Comparison of ENCODE assay signal across 15 cellular contexts in the genomic region with DNA sequence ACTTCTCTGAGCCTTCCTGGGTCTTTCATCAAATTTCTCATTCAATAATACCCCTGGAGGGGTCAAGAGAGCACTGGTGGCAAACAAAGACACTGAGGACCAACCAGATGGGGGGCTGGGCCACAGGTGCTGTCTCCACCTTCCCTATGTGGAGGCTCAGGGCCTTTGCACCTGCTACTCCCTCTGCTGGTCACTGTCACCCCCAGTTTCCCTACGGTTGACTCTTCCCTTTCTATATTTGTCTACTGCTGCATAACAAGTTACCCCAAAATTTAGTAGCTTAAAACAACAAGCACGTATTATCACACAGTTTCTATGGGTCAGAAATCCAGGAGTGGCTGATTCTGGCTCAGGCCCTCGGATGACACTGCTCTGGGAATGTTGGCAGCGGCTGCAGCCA.
DNase-seq lines count a peak whose midpoint lies in the region; ATAC-seq and TF ChIP-seq lines count a peak whose summit lies in the region.
"Had no signal": no experiment of that assay in that cellular context is flagged by ENCODE, and none has a peak within 500 bp of the region (broad histone marks: within the 10 kb centered on the region; RNA-seq: fewer than 3 reads in every experiment).

No MANE protein-coding gene starts in this region.

- no peak for TF ChIP-seq POLR2A in body of pancreas (IDR thresholded peaks at IDR 0.05)

- no peak for ATAC-seq in body of pancreas
- ATAC-seq: activated T-cell treated with anti-CD3 and anti-CD28 coated beads, Interleukin-2, amount 50 U/mL, for 4 hours had no signal

- H3K9me3 ChIP-seq in body of pancreas, result no peaks in the 10 kb centered on the region

- no peak overlapping the region for H3K4me3 Mint-ChIP-seq in activated naive CD8-positive, alpha-beta T cell treated with anti-CD3 and anti-CD28 coated beads for 36 hours
- H3K4me3 Mint-ChIP-seq in osteocyte (ENCODE audit: unreplicated experiment) (no peak overlapping the region), immature natural killer cell (peak overlapping the region in 1 of 5 donors; percentile 27)
- H3K4me3 Mint-ChIP-seq: activated T-cell treated with anti-CD3 and anti-CD28 coated beads, Interleukin-2, amount 50 U/mL, for 4 hours; CD4-positive, alpha-beta memory T cell; memory B cell had no signal

- no peaks in the 10 kb centered on the region for H3K27me3 Mint-ChIP-seq in activated naive CD8-positive, alpha-beta T cell treated with anti-CD3 and anti-CD28 coated beads for 36 hours
- H3K27me3 Mint-ChIP-seq in osteocyte (ENCODE audit: unreplicated experiment), result peaks cover 14% of the 10 kb centered on the region
- H3K27me3 Mint-ChIP-seq in immature natural killer cell (ENCODE audit: low read depth in 3 of 3), result peaks cover 30 to 37% (median 32%) of the 10 kb centered on the region in 3 donors
- H3K27me3 Mint-ChIP-seq: CD4-positive, alpha-beta memory T cell; memory B cell had no signal

- intact Hi-C loops in body of pancreas (cut with DNase I), result no loop called here

- peaks cover 10% of the 10 kb centered on the region for H3K4me1 Mint-ChIP-seq in activated naive CD8-positive, alpha-beta T cell treated with anti-CD3 and anti-CD28 coated beads for 36 hours
- H3K4me1 Mint-ChIP-seq in osteocyte (ENCODE audit: unreplicated experiment) (no peaks in the 10 kb centered on the region), immature natural killer cell (peaks cover 46 to 52% of the 10 kb centered on the region in 2 donors)

- no peaks in the 10 kb centered on the region for H3K9me3 Mint-ChIP-seq in activated naive CD8-positive, alpha-beta T cell treated with anti-CD3 and anti-CD28 coated beads for 36 hours
- H3K9me3 Mint-ChIP-seq in osteocyte (ENCODE audit: unreplicated experiment), result no peaks in the 10 kb centered on the region
- no peaks in the 10 kb centered on the region for H3K9me3 Mint-ChIP-seq in immature natural killer cell
- H3K9me3 Mint-ChIP-seq: activated T-cell treated with anti-CD3 and anti-CD28 coated beads, Interleukin-2, amount 50 U/mL, for 4 hours; CD4-positive, alpha-beta memory T cell; memory B cell had no signal

- H3K27ac ChIP-seq in body of pancreas, result no peak overlapping the region
- H3K27ac ChIP-seq: GM23248 had no signal

- WGBS in body of pancreas, 2 donors, result 89 to 91% methylated on average over 3 to 4 of the region's 4 CpGs

- H3K36me3 ChIP-seq in body of pancreas (replicated peaks in 1 of 2; ENCODE audit: insufficient read depth in 1 of 2, low read depth in 2 of 2), result no peaks in the 10 kb centered on the region

- no peaks in the 10 kb centered on the region for H3K4me1 ChIP-seq in body of pancreas

- no peaks in the 10 kb centered on the region for H3K36me3 Mint-ChIP-seq in activated naive CD8-positive, alpha-beta T cell treated with anti-CD3 and anti-CD28 coated beads for 36 hours
- H3K36me3 Mint-ChIP-seq in osteocyte (ENCODE audit: unreplicated experiment) (no peaks in the 10 kb centered on the region), immature natural killer cell (peaks cover 0 to 5% (median 0%) of the 10 kb centered on the region in 3 donors)
- H3K36me3 Mint-ChIP-seq: CD4-positive, alpha-beta memory T cell; memory B cell had no signal

- H3K4me3 ChIP-seq in LNCaP clone FGC (ENCODE audit: low read depth, low read length) (no peak overlapping the region), body of pancreas (no peak overlapping the region)
- H3K4me3 ChIP-seq: GM23248 had no signal

- peak; percentile 28 for DNase-seq in activated CD4-positive, CD25-positive, alpha-beta regulatory T cell treated with anti-CD3 and anti-CD28 coated beads, Interleukin-2, amount 50 U/mL, for 72 hours
- DNase-seq in activated CD4-positive, CD25-positive, alpha-beta regulatory T cell (lab: John Stamatoyannopoulos, UW), result no peak
- DNase-seq in LNCaP clone FGC (ENCODE audit: low read depth) (no peak), body of pancreas (no peak), osteocyte (ENCODE audit: extremely low spot score, unreplicated experiment) (no peak), immature natural killer cell (no peak)
- peak; percentile 18 for DNase-seq in activated naive CD8-positive, alpha-beta T cell treated with anti-CD3 and anti-CD28 coated beads for 36 hours
- peak; percentile 22 for DNase-seq in stimulated activated CD4-positive, alpha-beta T cell treated with anti-CD3 and anti-CD28 coated beads, Interleukin-1b, Interleukin-23, amount 100 ng/mL, for 48 hours
- DNase-seq: activated T-cell treated with anti-CD3 and anti-CD28 coated beads, Interleukin-2, amount 50 U/mL, for 4 hours; anterior cingulate cortex; CD4-positive, alpha-beta memory T cell; foreskin fibroblast; GM23248; NCI-H2171 treated with DMSO at 0.1 percent for 48 hours had no signal

- H3K27me3 ChIP-seq in body of pancreas, result no peaks in the 10 kb centered on the region

- TF ChIP-seq CTCF in LNCaP clone FGC (IDR thresholded peaks at IDR 0.05; ENCODE audit: control insufficient read depth, extremely low read depth, insufficient read depth) (0 out of 2 replicates have a peak, but pooled peaks have one; percentile 5), body of pancreas (IDR thresholded peaks at IDR 0.05) (no peak), osteocyte (IDR thresholded peaks at IDR 0.05) (no peak)

- H3K27ac Mint-ChIP-seq in activated naive CD8-positive, alpha-beta T cell treated with anti-CD3 and anti-CD28 coated beads for 36 hours, result no peak overlapping the region
- H3K27ac Mint-ChIP-seq in osteocyte (ENCODE audit: unreplicated experiment) (no peak overlapping the region), immature natural killer cell (peak overlapping the region in 2 of 6 donors; percentile 30 to 56)
- H3K27ac Mint-ChIP-seq: CD4-positive, alpha-beta memory T cell; memory B cell had no signal

Comparison
In these comparisons a context has a peak if more than half of its experiments do, and no peak if none do; other contexts are left out.
1. DNase-seq: peak in activated CD4-positive, CD25-positive, alpha-beta regulatory T cell treated with anti-CD3 and anti-CD28 coated beads, Interleukin-2, amount 50 U/mL, for 72 hours (single experiment), activated naive CD8-positive, alpha-beta T cell treated with anti-CD3 and anti-CD28 coated beads for 36 hours (single experiment) and stimulated activated CD4-positive, alpha-beta T cell treated with anti-CD3 and anti-CD28 coated beads, Interleukin-1b, Interleukin-23, amount 100 ng/mL, for 48 hours (single experiment); none in activated CD4-positive, CD25-positive, alpha-beta regulatory T cell (0 of 4), LNCaP clone FGC (single experiment), body of pancreas (0 of 4), osteocyte (single experiment) and immature natural killer cell (0 of 3).